22 cellular contexts compared by ENCODE assay signal in the genomic region with DNA sequence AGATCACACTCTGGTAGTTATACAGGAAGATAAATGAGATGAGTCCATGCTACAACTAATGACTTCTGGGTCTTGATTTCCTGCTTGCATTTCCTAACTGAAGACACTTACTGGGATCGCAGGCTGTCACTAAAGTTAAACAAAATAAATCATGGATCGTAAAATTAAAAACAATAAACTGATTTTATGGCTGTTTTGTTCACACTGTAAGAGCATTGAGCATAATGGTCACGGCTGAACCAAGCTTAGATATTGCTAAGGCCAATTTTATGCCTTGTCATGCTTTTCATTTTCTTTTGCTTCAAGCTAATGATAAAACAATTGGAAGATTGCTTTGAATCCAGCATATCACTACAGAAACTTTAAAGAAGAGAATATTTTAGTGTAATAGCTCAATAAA.
"Had no signal": no experiment of that assay in that cellular context is flagged by ENCODE, and none has a peak within 500 bp of the region (broad histone marks: within the 10 kb centered on the region; RNA-seq: fewer than 3 reads in every experiment).

No MANE protein-coding gene starts in this region.

- H3K4me1 ChIP-seq: prostate gland had no signal

- H3K36me3 Mint-ChIP-seq: brain; naive B cell; stimulated activated effector memory CD8-positive, alpha-beta T cell treated with anti-CD3 and anti-CD28 coated beads, Interleukin-12 subunit alpha, Interleukin-12 subunit beta, amount 100 ng/mL, for 72 hours; type B pancreatic cell had no signal

- H3K27me3 ChIP-seq: left lung, stomach had no signal

- H3K27ac Mint-ChIP-seq: activated naive CD4-positive, alpha-beta T cell treated with anti-CD3 and anti-CD28 coated beads for 36 hours; brain; naive B cell; stimulated activated effector memory CD8-positive, alpha-beta T cell treated with anti-CD3 and anti-CD28 coated beads, Interleukin-12 subunit alpha, Interleukin-12 subunit beta, amount 100 ng/mL, for 72 hours; type B pancreatic cell had no signal

- H3K36me3 ChIP-seq: left lung, prostate gland, stomach had no signal

- H3K9me3 ChIP-seq: prostate gland, stomach had no signal

- H3K27ac ChIP-seq: dorsolateral prefrontal cortex, epithelial cell of prostate, left lung, prostate gland, stomach had no signal

- DNase-seq: activated CD4-positive, alpha-beta T cell treated with anti-CD3 and anti-CD28 coated beads, Interleukin-2, amount 50 U/mL, for 1 hour; activated CD8-positive, alpha-beta memory T cell treated with anti-CD3 and anti-CD28 coated beads, Interleukin-2, amount 50 U/mL, for 4 hours; activated naive CD4-positive, alpha-beta T cell treated with anti-CD3 and anti-CD28 coated beads for 36 hours; activated T-cell treated with anti-CD3 and anti-CD28 coated beads, Interleukin-2, amount 50 U/mL, for 4 hours; anterior cingulate cortex; caudate nucleus; dorsolateral prefrontal cortex; left lung; mammary epithelial cell; naive B cell; right cardiac atrium; small intestine; stimulated activated CD4-positive, alpha-beta T cell treated with anti-CD3 and anti-CD28 coated beads, Interleukin-4, amount 100 ng/mL, for 24 hours; stomach had no signal

- H3K4me1 Mint-ChIP-seq: naive B cell; stimulated activated effector memory CD8-positive, alpha-beta T cell treated with anti-CD3 and anti-CD28 coated beads, Interleukin-12 subunit alpha, Interleukin-12 subunit beta, amount 100 ng/mL, for 72 hours had no signal

- H3K9me3 Mint-ChIP-seq: activated naive CD4-positive, alpha-beta T cell treated with anti-CD3 and anti-CD28 coated beads for 36 hours; activated T-cell treated with anti-CD3 and anti-CD28 coated beads, Interleukin-2, amount 50 U/mL, for 4 hours; neural crest cell; stimulated activated effector memory CD8-positive, alpha-beta T cell treated with anti-CD3 and anti-CD28 coated beads, Interleukin-12 subunit alpha, Interleukin-12 subunit beta, amount 100 ng/mL, for 72 hours had no signal

- H3K4me3 Mint-ChIP-seq: activated naive CD4-positive, alpha-beta T cell treated with anti-CD3 and anti-CD28 coated beads for 36 hours; activated T-cell treated with anti-CD3 and anti-CD28 coated beads, Interleukin-2, amount 50 U/mL, for 4 hours; brain; naive B cell; neural crest cell; stimulated activated effector memory CD8-positive, alpha-beta T cell treated with anti-CD3 and anti-CD28 coated beads, Interleukin-12 subunit alpha, Interleukin-12 subunit beta, amount 100 ng/mL, for 72 hours; type B pancreatic cell had no signal

- H3K4me3 ChIP-seq: dorsolateral prefrontal cortex, left lung, prostate gland, stomach had no signal

- H3K27me3 Mint-ChIP-seq: brain, naive B cell, type B pancreatic cell had no signal

- FAIRE-seq: frontal cortex, keratinocyte, small intestine had no signal

- ATAC-seq: activated T-cell treated with anti-CD3 and anti-CD28 coated beads, Interleukin-2, amount 50 U/mL, for 4 hours; left lung; right cardiac atrium; stimulated activated effector memory CD8-positive, alpha-beta T cell treated with anti-CD3 and anti-CD28 coated beads, Interleukin-12 subunit alpha, Interleukin-12 subunit beta, amount 100 ng/mL, for 72 hours had no signal
